In the genomic region with DNA sequence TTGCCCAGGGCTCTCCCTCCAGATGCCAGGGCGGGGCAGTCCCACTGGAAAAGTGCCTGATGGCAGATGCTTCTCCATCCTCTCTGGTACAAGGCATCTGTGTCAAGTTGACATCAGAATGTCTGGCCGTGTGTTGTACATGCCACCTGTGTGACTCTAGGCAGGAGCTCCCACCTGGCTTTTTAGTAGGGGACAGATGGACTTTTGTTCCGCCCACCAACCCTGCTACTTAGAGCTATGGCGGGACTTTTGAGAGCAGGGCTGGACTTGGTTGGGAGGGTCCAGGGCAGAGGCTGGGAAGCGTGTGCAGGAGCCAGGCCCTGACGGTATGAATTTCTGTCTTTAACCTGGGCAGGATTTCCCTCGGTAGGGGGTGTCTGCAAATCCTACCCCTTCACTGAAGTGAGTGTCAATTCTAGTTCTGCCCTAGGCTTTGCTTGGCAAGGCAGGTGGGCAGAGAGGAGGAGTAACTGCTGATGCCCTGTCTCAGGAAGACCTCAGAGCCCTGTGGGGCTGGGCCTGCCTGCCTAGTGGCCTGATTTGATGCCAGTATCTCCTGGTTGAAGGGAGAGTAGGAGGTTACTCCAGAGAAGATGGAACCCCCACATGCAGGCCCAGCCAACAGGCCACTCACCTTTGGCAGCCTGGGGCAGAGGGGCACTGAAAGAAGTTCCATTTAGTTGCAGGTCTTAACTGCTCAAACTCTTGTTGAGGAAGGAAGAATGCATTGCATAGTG, we compare ENCODE assay signal across 15 cellular contexts.
"Had no signal": no experiment of that assay in that cellular context is flagged by ENCODE, and none has a peak within 500 bp of the region (broad histone marks: within the 10 kb centered on the region; RNA-seq: fewer than 3 reads in every experiment).

No MANE protein-coding gene starts in this region.

- H3K4me3 ChIP-seq: adrenal gland, gastrocnemius medialis, heart right ventricle, lung, thyroid gland, vagina had no signal

- H3K9me3 Mint-ChIP-seq: central memory CD8-positive, alpha-beta T cell; dendritic cell treated with granulocyte-macrophage colony-stimulating factor and Interleukin-4, amounts not matched to agents 40 ng/mL and 50 ng/mL, for 4 days; effector memory CD8-positive, alpha-beta T cell; stimulated activated memory B cell treated with anti-CD40 and anti-IgM and Interleukin-4, amounts not matched to agents 10 μg/mL and 1 μg/mL and 100 μg/mL, for 72 hours had no signal

- H3K4me3 Mint-ChIP-seq: central memory CD8-positive, alpha-beta T cell; dendritic cell treated with granulocyte-macrophage colony-stimulating factor and Interleukin-4, amounts not matched to agents 40 ng/mL and 50 ng/mL, for 4 days; effector memory CD8-positive, alpha-beta T cell; stimulated activated memory B cell treated with anti-CD40 and anti-IgM and Interleukin-4, amounts not matched to agents 10 μg/mL and 1 μg/mL and 100 μg/mL, for 72 hours had no signal

- H3K4me1 Mint-ChIP-seq: central memory CD8-positive, alpha-beta T cell; stimulated activated memory B cell treated with anti-CD40 and anti-IgM and Interleukin-4, amounts not matched to agents 10 μg/mL and 1 μg/mL and 100 μg/mL, for 72 hours had no signal

- ATAC-seq: effector memory CD8-positive, alpha-beta T cell; gastrocnemius medialis; heart right ventricle; left colon; stimulated activated memory B cell treated with anti-CD40 and anti-IgM and Interleukin-4, amounts not matched to agents 10 μg/mL and 1 μg/mL and 100 μg/mL, for 72 hours had no signal

- H2AFZ ChIP-seq: parathyroid adenoma had no signal

- H3K9me3 ChIP-seq: adrenal gland, gastrocnemius medialis, thyroid gland, vagina had no signal

- H3K4me1 ChIP-seq: adrenal gland, gastrocnemius medialis, vagina had no signal

- H3K79me2 ChIP-seq: parathyroid adenoma had no signal

- H3K27ac Mint-ChIP-seq: dendritic cell treated with granulocyte-macrophage colony-stimulating factor and Interleukin-4, amounts not matched to agents 40 ng/mL and 50 ng/mL, for 4 days; effector memory CD8-positive, alpha-beta T cell; stimulated activated memory B cell treated with anti-CD40 and anti-IgM and Interleukin-4, amounts not matched to agents 10 μg/mL and 1 μg/mL and 100 μg/mL, for 72 hours had no signal

- H3K27me3 Mint-ChIP-seq: central memory CD8-positive, alpha-beta T cell; stimulated activated memory B cell treated with anti-CD40 and anti-IgM and Interleukin-4, amounts not matched to agents 10 μg/mL and 1 μg/mL and 100 μg/mL, for 72 hours had no signal

- H3K36me3 ChIP-seq: adrenal gland, gastrocnemius medialis, heart right ventricle, thyroid gland, vagina had no signal

- H3K9ac ChIP-seq: parathyroid adenoma had no signal

- DNase-seq: activated naive CD4-positive, alpha-beta T cell treated with anti-CD3 and anti-CD28 coated beads, Interleukin-2, amount 50 U/mL, for 16 hours; activated T-cell treated with anti-CD3 and anti-CD28 coated beads, Interleukin-2, amount 50 U/mL, for 1 hour; effector memory CD8-positive, alpha-beta T cell; gastrocnemius medialis; heart right ventricle; stimulated activated CD4-positive, alpha-beta T cell treated with anti-CD3 and anti-CD28 coated beads, Interleukin-2, amount 100 ng/mL, for 48 hours; thyroid gland had no signal

- H3K36me3 Mint-ChIP-seq: stimulated activated memory B cell treated with anti-CD40 and anti-IgM and Interleukin-4, amounts not matched to agents 10 μg/mL and 1 μg/mL and 100 μg/mL, for 72 hours had no signal

- H3K27me3 ChIP-seq: thyroid gland, vagina had no signal

- H3K27ac ChIP-seq: adrenal gland, gastrocnemius medialis, heart right ventricle, thyroid gland, vagina had no signal
